In genomic region chr19:34229721-34230120, GRCh38 we compare ENCODE assay signal across 19 cellular contexts. TPM values are rescaled to one million over a fixed set of nuclear protein-coding genes. Genes with fewer than 3 reads are reported as not detected.
DNase-seq lines count a peak whose midpoint lies in the region; ATAC-seq and TF ChIP-seq lines count a peak whose summit lies in the region.
"Had no signal": no experiment of that assay in that cellular context is flagged by ENCODE, and none has a peak within 500 bp of the region (broad histone marks: within the 10 kb centered on the region; RNA-seq: fewer than 3 reads in every experiment).

No MANE protein-coding gene starts in this region.

- peaks cover 0 to 27% (median 14%) of the 10 kb centered on the region in 4 donors for H3K4me1 ChIP-seq in tibial artery

- POLR2A ChIA-PET in WTC11 (lab: Charles Lee) = interaction anchor here (0.6 kb wide), 1 partner anchor 339 kb away, joined by 3 read pairs; no protein-coding TSS in a partner anchor

- peaks cover 69% of the 10 kb centered on the region for H3K4me1 Mint-ChIP-seq in activated T-cell treated with anti-CD3 and anti-CD28 coated beads, Interleukin-2, amount 50 U/mL, for 72 hours (ENCODE audit: low read depth)
- H3K4me1 Mint-ChIP-seq in Calu3 (ENCODE audit: low read depth, unreplicated experiment) (peaks cover 43% of the 10 kb centered on the region), WTC11 (peaks cover 39% of the 10 kb centered on the region), natural killer cell (peaks cover 27 to 35% of the 10 kb centered on the region in 2 donors)

- CTCF ChIA-PET in Calu3 (lab: Charles Lee) (no interaction called here), WTC11 (lab: Charles Lee) (interaction anchor here (3.6 kb wide), 1 partner anchor 12 kb away, joined by 28 read pairs; no protein-coding TSS in a partner anchor)

- TF ChIP-seq CTCF in Calu3 (IDR thresholded peaks at IDR 0.05; ENCODE audit: unreplicated experiment) (no peak), WTC11 (IDR thresholded peaks at IDR 0.05) (no peak), natural killer cell (IDR thresholded peaks at IDR 0.05) (no peak), tibial artery (IDR thresholded peaks at IDR 0.05) (no peak)

- no peaks in the 10 kb centered on the region for H3K27me3 Mint-ChIP-seq in activated T-cell treated with anti-CD3 and anti-CD28 coated beads, Interleukin-2, amount 50 U/mL, for 72 hours (ENCODE audit: low read depth)
- no peaks in the 10 kb centered on the region for H3K27me3 Mint-ChIP-seq in Calu3 (ENCODE audit: unreplicated experiment)
- H3K27me3 Mint-ChIP-seq in WTC11 (ENCODE audit: low read depth) = no peaks in the 10 kb centered on the region
- H3K27me3 Mint-ChIP-seq in natural killer cell (ENCODE audit: low read depth in 2 of 2) = no peaks in the 10 kb centered on the region

- peak overlapping the region; percentile 92 for H3K27ac Mint-ChIP-seq in activated T-cell treated with anti-CD3 and anti-CD28 coated beads, Interleukin-2, amount 50 U/mL, for 72 hours
- H3K27ac Mint-ChIP-seq in Calu3 (ENCODE audit: unreplicated experiment) (peak overlapping the region; percentile 73), WTC11 (peak overlapping the region; percentile 60; the same call in 1 of the 2 replicates), natural killer cell (peak overlapping the region; percentile 16 to 48)

- peaks cover 9 to 29% of the 10 kb centered on the region in 2 donors for H3K36me3 Mint-ChIP-seq in activated T-cell treated with anti-CD3 and anti-CD28 coated beads, Interleukin-2, amount 50 U/mL, for 72 hours (ENCODE audit: insufficient read depth in 2 of 2)
- H3K36me3 Mint-ChIP-seq in Calu3 (ENCODE audit: insufficient read depth, unreplicated experiment) = peaks cover 48% of the 10 kb centered on the region
- peaks cover 37% of the 10 kb centered on the region for H3K36me3 Mint-ChIP-seq in WTC11
- H3K36me3 Mint-ChIP-seq in natural killer cell = peaks cover 13% of the 10 kb centered on the region

- peaks cover 41 to 56% (median 53%) of the 10 kb centered on the region in 3 donors for H3K36me3 ChIP-seq in tibial artery

- H3K4me3 Mint-ChIP-seq in activated T-cell treated with anti-CD3 and anti-CD28 coated beads, Interleukin-2, amount 50 U/mL, for 72 hours = no peak overlapping the region
- no peak overlapping the region for H3K4me3 Mint-ChIP-seq in Calu3 (ENCODE audit: low read depth, unreplicated experiment)
- H3K4me3 Mint-ChIP-seq in WTC11 = no peak overlapping the region
- H3K4me3 Mint-ChIP-seq in natural killer cell = no peak overlapping the region
- H3K4me3 Mint-ChIP-seq: CD14-positive monocyte had no signal

- H3K9me3 Mint-ChIP-seq in activated T-cell treated with anti-CD3 and anti-CD28 coated beads, Interleukin-2, amount 50 U/mL, for 72 hours = no peaks in the 10 kb centered on the region
- H3K9me3 Mint-ChIP-seq in Calu3 (ENCODE audit: low read depth, unreplicated experiment) = no peaks in the 10 kb centered on the region
- no peaks in the 10 kb centered on the region for H3K9me3 Mint-ChIP-seq in WTC11
- H3K9me3 Mint-ChIP-seq in natural killer cell = no peaks in the 10 kb centered on the region
- H3K9me3 Mint-ChIP-seq: CD14-positive monocyte had no signal

- H3K27me3 ChIP-seq in tibial artery = no peaks in the 10 kb centered on the region
- H3K27me3 ChIP-seq: MG63 had no signal

- intact Hi-C loops in Calu3 (cut with micrococcal nuclease; ENCODE audit: unreplicated experiment) (loop anchor here (10.0 kb wide), 1 partner anchor 205 kb away; no protein-coding TSS in a partner anchor), natural killer cell (cut with micrococcal nuclease) (no loop called here), tibial artery (cut with DNase I; ENCODE audit: low total_unique reads) (no loop called here)

- H3K4me3 ChIP-seq in tibial artery = no peak overlapping the region
- H3K4me3 ChIP-seq: MG63, PC-9 had no signal

- H3K27ac ChIP-seq in tibial artery = no peak overlapping the region
- H3K27ac ChIP-seq: PC-9 had no signal

- BruUV-seq in Calu3 (replicated peaks; lab: Mats Ljungman, UMichigan) = no TSS peak

- no peaks in the 10 kb centered on the region for H3K9me3 ChIP-seq in tibial artery
- H3K9me3 ChIP-seq: MG63 had no signal

- ATAC-seq in activated T-cell treated with anti-CD3 and anti-CD28 coated beads, Interleukin-2, amount 50 U/mL, for 72 hours (replicated peaks in 1 of 2) = peak; percentile 33 to 48
- ATAC-seq in WTC11 (no peak), natural killer cell (no peak), HG02588 (IDR thresholded peaks at IDR 0.05; ENCODE audit: unreplicated experiment) (no peak)

- peak; percentile 22 to 35 for DNase-seq in activated T-cell treated with anti-CD3 and anti-CD28 coated beads, Interleukin-2, amount 50 U/mL, for 72 hours
- no peak for DNase-seq in activated T-cell treated with anti-CD3 and anti-CD28 coated beads, Interleukin-2, amount 50 U/mL, for 48 hours
- DNase-seq in Calu3 = no peak
- DNase-seq in WTC11 (ENCODE audit: low spot score) = no peak
- DNase-seq in natural killer cell = no peak
- DNase-seq in tibial artery = no peak
- DNase-seq in DMS79 (lab: John Stamatoyannopoulos, UW) = no peak
- DNase-seq: COR-L47, DMS153, EL, H7, Karpas-422, MG63, NCI-H1092, NCI-H146, NCI-H524, PC-9 had no signal

TF ChIP-seq in WTC11, 78 proteins besides CTCF, POLR2A, EP300 and RAD21:
- TF ChIP-seq NR2C2 (CRISPR knock-in tag; IDR thresholded peaks at IDR 0.05) (no peak), ZNF281 (CRISPR knock-in tag; IDR thresholded peaks at IDR 0.05) (no peak), NFYB (CRISPR knock-in tag; conservative IDR thresholded peaks at IDR 0.05; ENCODE audit: low read depth) (no peak), CREB1 (CRISPR knock-in tag; IDR thresholded peaks at IDR 0.05) (no peak), ZNF416 (CRISPR knock-in tag; IDR thresholded peaks at IDR 0.05) (no peak)
TF ChIP-seq in WTC11: peak in this region for 0.

RNA-seq across cellular contexts. Expression of gene GARRE1, which starts 24.6 kb away (rescaled TPM):
- total RNA-seq in activated T-cell treated with anti-CD3 and anti-CD28 coated beads, Interleukin-2, amount 50 U/mL, for 72 hours = 10 to 100 TPM; 13.2 to 17.9 TPM
- total RNA-seq in Calu3 (2022) (18.0 and 19.9 TPM in 2 replicates), WTC11 (2021) (16.7 to 20.8 TPM (median 19.8 TPM) in 3 replicates), natural killer cell (10 to 100 TPM; 21.9 to 29.2 (median 22.0) TPM)

RNA-seq across cellular contexts. Expression of gene LSM14A, which starts 57.4 kb away (rescaled TPM):
- 100 to 1,000 TPM; 112 to 130 TPM for total RNA-seq in activated T-cell treated with anti-CD3 and anti-CD28 coated beads, Interleukin-2, amount 50 U/mL, for 72 hours
- total RNA-seq in Calu3 (2022) (114 and 131 TPM in 2 replicates), WTC11 (2021) (161 to 178 TPM (median 173 TPM) in 3 replicates), natural killer cell (100 to 1,000 TPM; 201 to 246 (median 202) TPM)

Comparison
In these comparisons a context has a peak if more than half of its experiments do, and no peak if none do; other contexts are left out.
1. DNase-seq: peak in activated T-cell treated with anti-CD3 and anti-CD28 coated beads, Interleukin-2, amount 50 U/mL, for 72 hours (2 of 2); none in activated T-cell treated with anti-CD3 and anti-CD28 coated beads, Interleukin-2, amount 50 U/mL, for 48 hours (0 of 2), Calu3 (single experiment), WTC11 (single experiment), natural killer cell (single experiment), tibial artery (0 of 2) and DMS79 (single experiment).
2. ATAC-seq: peak in activated T-cell treated with anti-CD3 and anti-CD28 coated beads, Interleukin-2, amount 50 U/mL, for 72 hours (2 of 2); none in WTC11 (single experiment), natural killer cell (0 of 3) and HG02588 (single experiment).
3. H3K27ac Mint-ChIP-seq: peak in every context shown above with its lines; median percentile 92 in activated T-cell treated with anti-CD3 and anti-CD28 coated beads, Interleukin-2, amount 50 U/mL, for 72 hours; 73 in Calu3; 60 in WTC11; 32 in natural killer cell.